In genomic region chr9:131019387-131020239, GRCh38 we compare ENCODE assay signal across 16 cellular contexts. TPM values are rescaled to one million over a fixed set of nuclear protein-coding genes. Genes with fewer than 3 reads are reported as not detected.
A peak's percentile ranks its signal among the peaks of the same experiment; 100 is the strongest.
DNase-seq lines count a peak whose midpoint lies in the region; ATAC-seq and TF ChIP-seq lines count a peak whose summit lies in the region.
"Had no signal": no experiment of that assay in that cellular context is flagged by ENCODE, and none has a peak within 500 bp of the region (broad histone marks: within the 10 kb centered on the region; RNA-seq: fewer than 3 reads in every experiment).

No MANE protein-coding gene starts in this region.

- POLR2A ChIA-PET in PC-3 (lab: Charles Lee; ENCODE audit: unreplicated experiment) = no interaction called here

- H3K4me1 Mint-ChIP-seq in endodermal cell = peaks cover 12% of the 10 kb centered on the region
- H3K4me1 Mint-ChIP-seq: B cell, IgD-negative memory B cell had no signal

- peak; percentile 69 for DNase-seq in AG08395 (ENCODE audit: low spot score)
- peak; percentile 29 for DNase-seq in H4 (ENCODE audit: low spot score)
- DNase-seq in endodermal cell = no peak
- DNase-seq in PC-3 = no peak
- no peak for DNase-seq in iPS-NIHi11 (ENCODE audit: low spot score)
- no peak for DNase-seq in superior temporal gyrus (ENCODE audit: extremely low spot score)
- no peak for DNase-seq in NCI-H2107 (lab: John Stamatoyannopoulos, UW)
- DNase-seq: activated CD4-positive, alpha-beta T cell treated with anti-CD3 and anti-CD28 coated beads, Interleukin-2, amount 50 U/mL, for 4 hours; central memory CD4-positive, alpha-beta T cell; NCI-H1694; T-helper 1 cell had no signal

- no peak overlapping the region for H3K4me3 Mint-ChIP-seq in endodermal cell
- H3K4me3 Mint-ChIP-seq: B cell, IgD-negative memory B cell had no signal

- H3K4me2 ChIP-seq in PC-3 (ENCODE audit: low read length) = no peak overlapping the region

- no peak for ATAC-seq in PC-3

- CTCF ChIA-PET in PC-3 (lab: Charles Lee) = no interaction called here

- no peaks in the 10 kb centered on the region for H3K4me1 ChIP-seq in endodermal cell (ENCODE audit: control insufficient read depth, insufficient read depth, low read length)
- no peaks in the 10 kb centered on the region for H3K4me1 ChIP-seq in mucosa of rectum (ENCODE audit: control insufficient read depth in 2 of 2, insufficient read depth in 2 of 2, low read length in 2 of 2)
- H3K4me1 ChIP-seq in PC-3 (ENCODE audit: insufficient read depth, low read length) = no peaks in the 10 kb centered on the region

- H4K20me1 ChIP-seq in PC-3 (ENCODE audit: low read length) = no peaks in the 10 kb centered on the region

- no peaks in the 10 kb centered on the region for H3K9me2 ChIP-seq in PC-3 (replicated peaks; ENCODE audit: low read length)

- BruUV-seq in PC-3 (replicated peaks; lab: Mats Ljungman, UMichigan) = no TSS peak

- no peak overlapping the region for H3K4me3 ChIP-seq in endodermal cell (ENCODE audit: low read length)
- H3K4me3 ChIP-seq in mucosa of rectum (ENCODE audit: low read length in 2 of 2) = no peak overlapping the region
- no peak overlapping the region for H3K4me3 ChIP-seq in PC-3 (ENCODE audit: low read length)
- H3K4me3 ChIP-seq: esophagus muscularis mucosa had no signal

- no peak for TF ChIP-seq CTCF in endodermal cell (conservative IDR thresholded peaks at IDR 0.05)
- TF ChIP-seq CTCF in PC-3 (conservative IDR thresholded peaks at IDR 0.05; ENCODE audit: low read depth, low read length) = no peak

- no peak overlapping the region for H2AFZ ChIP-seq in PC-3 (ENCODE audit: low read length)

- H3K27me3 Mint-ChIP-seq in endodermal cell (ENCODE audit: insufficient read depth) = no peaks in the 10 kb centered on the region

- H3K9ac ChIP-seq in endodermal cell (ENCODE audit: extremely low read depth, low read length, poor library complexity, severe bottlenecking) = no peak overlapping the region
- H3K9ac ChIP-seq in mucosa of rectum (ENCODE audit: low read depth in 1 of 2, low read length in 2 of 2) = no peak overlapping the region
- no peak overlapping the region for H3K9ac ChIP-seq in PC-3 (ENCODE audit: low read length)

- 86 to 93% methylated on average over 13 to 15 of the region's 15 CpGs for WGBS in endodermal cell (ENCODE audit: insufficient coverage in 1 of 2, insufficient read length in 1 of 2), 2 experiments

- peak overlapping the region; percentile 35 for H3K27ac Mint-ChIP-seq in endodermal cell
- H3K27ac Mint-ChIP-seq: B cell, IgD-negative memory B cell had no signal

- H3K27ac ChIP-seq in endodermal cell (ENCODE audit: low read depth, low read length) = no peak overlapping the region
- H3K27ac ChIP-seq in mucosa of rectum (ENCODE audit: low read depth in 2 of 2, low read length in 2 of 2) = peak overlapping the region; percentile 49 to 58
- no peak overlapping the region for H3K27ac ChIP-seq in PC-3 (ENCODE audit: low read length)
- H3K27ac ChIP-seq: esophagus muscularis mucosa had no signal

- no peaks in the 10 kb centered on the region for H3K79me2 ChIP-seq in PC-3 (ENCODE audit: low read length)

- no peaks in the 10 kb centered on the region for H3F3A ChIP-seq in PC-3 (ENCODE audit: low read length, unreplicated experiment)

- peaks cover 2% of the 10 kb centered on the region for H3K36me3 Mint-ChIP-seq in endodermal cell (ENCODE audit: low read depth)
- H3K36me3 Mint-ChIP-seq: IgD-negative memory B cell had no signal

- intact Hi-C loops in PC-3 (cut with micrococcal nuclease) = no loop called here

- no peaks in the 10 kb centered on the region for H3K27me3 ChIP-seq in endodermal cell (ENCODE audit: control insufficient read depth, insufficient read depth, low read length, poor library complexity, severe bottlenecking)
- peaks cover 3 to 5% of the 10 kb centered on the region in 2 donors for H3K27me3 ChIP-seq in mucosa of rectum (ENCODE audit: control insufficient read depth in 2 of 2, insufficient read depth in 2 of 2, low read length in 2 of 2)
- no peaks in the 10 kb centered on the region for H3K27me3 ChIP-seq in PC-3 (ENCODE audit: low read length)

- H3K9me3 ChIP-seq in endodermal cell (ENCODE audit: control insufficient read depth, low read length) = no peaks in the 10 kb centered on the region
- H3K9me3 ChIP-seq in mucosa of rectum (ENCODE audit: control insufficient read depth in 2 of 2, low read length in 2 of 2) = no peaks in the 10 kb centered on the region
- H3K9me3 ChIP-seq in PC-3 (ENCODE audit: low read length) = no peaks in the 10 kb centered on the region

- no peaks in the 10 kb centered on the region for H3K9me3 Mint-ChIP-seq in endodermal cell

- H3K36me3 ChIP-seq in endodermal cell (ENCODE audit: control insufficient read depth, insufficient read depth, low read length) (no peaks in the 10 kb centered on the region), mucosa of rectum (ENCODE audit: control insufficient read depth in 2 of 2, insufficient read depth in 2 of 2, low read length in 2 of 2) (no peaks in the 10 kb centered on the region), PC-3 (ENCODE audit: low read depth, low read length) (no peaks in the 10 kb centered on the region)
- H3K36me3 ChIP-seq: esophagus muscularis mucosa had no signal

RNA-seq across cellular contexts. Expression of gene LAMC3, which starts 10.6 kb away (rescaled TPM):
- 0.49 and 0.60 TPM in 2 replicates for total RNA-seq in H4 (2014; rRNA removed; shearing (Covaris generic))
- 10 to 100 TPM; 16.7 to 41.2 TPM for total RNA-seq in endodermal cell
- polyA plus RNA-seq in endodermal cell (2013, experiment 1 of 2) = 4.3 TPM
- polyA plus RNA-seq in endodermal cell (2013, experiment 2 of 2) = 4.6 TPM
- total RNA-seq in PC-3 (2014; rRNA removed) = 4.6 and 6.0 TPM in 2 replicates
- polyA plus RNA-seq: IgD-negative memory B cell, keratinocyte had no signal

Comparison
In these comparisons a context has a peak if more than half of its experiments do, and no peak if none do; other contexts are left out.
1. DNase-seq: peak in AG08395 (single experiment) and H4 (single experiment); none in endodermal cell (single experiment), PC-3 (single experiment), iPS-NIHi11 (single experiment), superior temporal gyrus (single experiment) and NCI-H2107 (single experiment).
2. H3K27ac ChIP-seq: peak in mucosa of rectum (2 of 2); none in endodermal cell (single experiment) and PC-3 (single experiment).